ENCODE assay signal across 8 cellular contexts in genomic region chr20:52192296-52193007, GRCh38. TPM values are rescaled to one million over a fixed set of nuclear protein-coding genes. Genes with fewer than 3 reads are reported as not detected.
DNase-seq lines count a peak whose midpoint lies in the region; ATAC-seq and TF ChIP-seq lines count a peak whose summit lies in the region.

No MANE protein-coding gene starts in this region.

- H3K4me3 Mint-ChIP-seq in type B pancreatic cell, result peak overlapping the region; percentile 92

- peak in 4 of 56 donors; percentile 8 to 31 (median 12) for TF ChIP-seq CTCF in dorsolateral prefrontal cortex (IDR thresholded peaks at IDR 0.05 in 54 of 56, conservative IDR thresholded peaks at IDR 0.05 in 2 of 56; ENCODE audit: low read depth in 1 of 56, partially characterized antibody in 56 of 56)
- peak; percentile 56 for TF ChIP-seq CTCF in type B pancreatic cell (conservative IDR thresholded peaks at IDR 0.05)

- peaks cover 4% of the 10 kb centered on the region for H3K79me2 ChIP-seq in mesendoderm (ENCODE audit: control insufficient read depth, insufficient read depth, low read length)

- H2BK15ac ChIP-seq in mesendoderm (replicated peaks; ENCODE audit: low read depth), result no peak overlapping the region

- peak; percentile 26 for DNase-seq in NCI-H2029 treated with DMSO at 0.1 percent for 48 hours (lab: John Stamatoyannopoulos, UW)
- no peak for DNase-seq in NCI-H2029 (lab: John Stamatoyannopoulos, UW)
- peak; percentile 85 for DNase-seq in RKO (ENCODE audit: low spot score)
- peak in 2 of 10 donors; percentile 29 to 32 for DNase-seq in dorsolateral prefrontal cortex
- DNase-seq in mesendoderm, result peak; percentile 87
- no peak for DNase-seq in type B pancreatic cell (ENCODE audit: extremely low spot score, unreplicated experiment)

- H3K36me3 ChIP-seq in mesendoderm (ENCODE audit: control insufficient read depth, insufficient read depth, low read length), result no peaks in the 10 kb centered on the region

- H4K5ac ChIP-seq in mesendoderm (ENCODE audit: low read length), result no peak overlapping the region

- no peak overlapping the region for H3K4ac ChIP-seq in mesendoderm (ENCODE audit: low read depth, low read length)

- WGBS in mesendoderm (ENCODE audit: extremely low coverage, insufficient coverage, low lambda C conversion rate), result no CpG with 5 or more reads among the region's 16 CpGs

- H3K27me3 ChIP-seq in dorsolateral prefrontal cortex, result no peaks in the 10 kb centered on the region
- no peaks in the 10 kb centered on the region for H3K27me3 ChIP-seq in mesendoderm (ENCODE audit: insufficient read depth, low read length, poor library complexity)

- H3K4me1 ChIP-seq in mesendoderm (ENCODE audit: control insufficient read depth, low read depth, low read length), result peaks cover 6% of the 10 kb centered on the region

- H3K79me1 ChIP-seq in mesendoderm (ENCODE audit: low read length), result peaks cover 5% of the 10 kb centered on the region

- H3K23ac ChIP-seq in mesendoderm (ENCODE audit: low read length), result no peak overlapping the region

- peak overlapping the region; percentile 93 for H3K9ac ChIP-seq in mesendoderm (ENCODE audit: low read length)

- H2BK120ac ChIP-seq in mesendoderm (ENCODE audit: low read depth, low read length), result no peak overlapping the region

- peak overlapping the region; percentile 57 to 98 (median 92) for H3K27ac ChIP-seq in dorsolateral prefrontal cortex
- H3K27ac ChIP-seq in mesendoderm (ENCODE audit: low read depth, low read length), result peak overlapping the region; percentile 55

- H3K36me3 Mint-ChIP-seq in type B pancreatic cell, result no peaks in the 10 kb centered on the region

- H3K4me2 ChIP-seq in mesendoderm (ENCODE audit: low read length), result peak overlapping the region; percentile 89

- peak overlapping the region; percentile 82 for H3K27ac Mint-ChIP-seq in type B pancreatic cell

- no peak overlapping the region for H2BK5ac ChIP-seq in mesendoderm (ENCODE audit: low read length)

- peak overlapping the region; percentile 64 to 98 (median 87) for H3K4me3 ChIP-seq in dorsolateral prefrontal cortex
- peak overlapping the region; percentile 92 for H3K4me3 ChIP-seq in mesendoderm (ENCODE audit: low read length)

- peaks cover 8% of the 10 kb centered on the region for H3K4me1 Mint-ChIP-seq in type B pancreatic cell (ENCODE audit: unreplicated experiment)

- no peak overlapping the region for H3K18ac ChIP-seq in mesendoderm (ENCODE audit: low read length)

- intact Hi-C loops in dorsolateral prefrontal cortex (cut with DNase I), result loop anchor here in 1 of 2 donors (5.0 kb wide), 1 partner anchor 50 kb away; no protein-coding TSS in a partner anchor

- ATAC-seq in GM19468 (IDR thresholded peaks at IDR 0.05; ENCODE audit: extremely low read depth, unreplicated experiment) (peak; percentile 8), HG03521 (IDR thresholded peaks at IDR 0.05; ENCODE audit: unreplicated experiment) (peak; percentile 34)

- H3K9me3 Mint-ChIP-seq in type B pancreatic cell, result no peaks in the 10 kb centered on the region

- no peak overlapping the region for H4K8ac ChIP-seq in mesendoderm (ENCODE audit: low read depth, low read length)

- H3K56ac ChIP-seq in mesendoderm (ENCODE audit: low read length), result peak overlapping the region; percentile 96

- H3K27me3 Mint-ChIP-seq in type B pancreatic cell, result no peaks in the 10 kb centered on the region

- no peak overlapping the region for H2AK5ac ChIP-seq in mesendoderm (ENCODE audit: low read length)

RNA-seq across cellular contexts. Expression of gene ZFP64, which starts 0.9 kb away (rescaled TPM):
- total RNA-seq in dorsolateral prefrontal cortex (10 to 100 TPM; 11.5 to 26.4 (median 17.2) TPM), type B pancreatic cell (ENCODE audit: low replicate concordance) (22.0 and 24.1 TPM in 2 replicates)
- 18.5 TPM for polyA plus RNA-seq in mesendoderm (2013, experiment 1 of 2)
- 18.4 TPM for polyA plus RNA-seq in mesendoderm (2013, experiment 2 of 2)

Comparison
In these comparisons a context has a peak if more than half of its experiments do, and no peak if none do; other contexts are left out.
1. DNase-seq: peak in NCI-H2029 treated with DMSO at 0.1 percent for 48 hours (single experiment), RKO (single experiment) and mesendoderm (single experiment); none in NCI-H2029 (single experiment) and type B pancreatic cell (single experiment).